1 cellular context compared by ENCODE assay signal in the genomic region with DNA sequence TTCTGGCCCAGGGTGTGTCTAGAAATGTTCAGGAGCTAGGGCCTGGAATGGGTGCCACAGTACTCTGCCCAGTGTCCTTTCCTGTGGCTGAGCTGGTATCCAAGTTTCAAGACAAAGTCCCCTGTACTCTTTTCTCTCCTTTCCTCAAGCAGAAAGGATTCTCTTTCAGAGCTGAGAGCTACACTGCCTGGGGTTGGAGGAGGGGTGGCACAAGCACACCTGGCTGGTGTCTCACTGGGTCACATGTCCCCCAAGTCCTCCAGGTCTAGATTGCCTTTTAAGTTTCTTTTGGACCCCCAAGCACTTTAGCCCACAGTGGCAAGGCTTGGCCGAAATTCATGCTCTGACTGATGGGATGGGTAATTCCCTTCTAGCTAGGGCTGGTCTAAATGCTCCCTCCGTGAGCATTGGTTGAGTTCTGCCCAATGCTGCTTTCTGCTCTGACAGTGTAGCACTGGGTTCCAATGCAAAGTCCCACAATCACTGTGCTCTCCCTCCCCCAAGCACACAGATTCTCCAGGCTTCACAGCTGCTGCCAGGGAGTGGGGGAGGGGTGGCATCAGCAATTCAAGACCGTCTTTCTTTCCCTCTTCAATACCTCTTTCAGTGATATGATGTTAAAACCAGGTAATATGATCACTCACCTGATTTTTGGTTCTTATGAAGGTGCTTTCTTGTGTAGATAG.
TF ChIP-seq lines count a peak whose summit lies in the region.

No MANE protein-coding gene starts in this region.

TF ChIP-seq in H1, 55 proteins besides CTCF, POLR2A, EP300 and RAD21 (continued from another document):
- no peak for TF ChIP-seq YY1 (IDR thresholded peaks at IDR 0.05; ENCODE audit: low read depth, low read length)
- no peak for TF ChIP-seq TAF1 (IDR thresholded peaks at IDR 0.05; ENCODE audit: low read depth, low read length)
- 0 out of 4 replicates have a peak, but pooled peaks of 1 of the 2 experiments have one; percentile 23 for TF ChIP-seq SIN3A (conservative IDR thresholded peaks at IDR 0.05 in 1 of 2, IDR thresholded peaks at IDR 0.05 in 1 of 2; ENCODE audit: low read depth in 1 of 2, low read length in 2 of 2)
- TF ChIP-seq ASH2L (IDR thresholded peaks at IDR 0.05; ENCODE audit: low read length), result peak; percentile 82
